ENCODE assay signal across 7 cellular contexts in the genomic region with DNA sequence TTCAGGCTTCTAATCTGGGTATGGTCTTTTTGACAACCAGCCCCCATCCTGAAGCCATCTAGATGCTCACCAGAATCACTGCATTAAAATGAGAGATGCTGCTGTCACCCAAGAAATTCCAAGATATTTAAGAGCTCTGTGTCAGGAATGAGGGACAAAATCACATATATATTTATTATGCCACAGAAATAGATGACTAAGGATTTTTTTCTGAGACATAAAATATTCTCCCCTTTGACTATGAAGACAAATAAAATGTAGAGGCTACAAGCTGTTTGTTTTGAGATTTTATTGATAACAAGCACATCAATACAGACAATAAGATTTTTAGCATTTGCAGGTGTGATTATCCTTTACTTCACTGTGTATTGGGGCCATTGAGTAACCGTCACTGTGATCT.
"Had no signal": no experiment of that assay in that cellular context is flagged by ENCODE, and none has a peak within 500 bp of the region (broad histone marks: within the 10 kb centered on the region; RNA-seq: fewer than 3 reads in every experiment).

No MANE protein-coding gene starts in this region.

- H3K4me3 ChIP-seq: K562 had no signal

- H3K4me3 Mint-ChIP-seq: IgD-negative memory B cell had no signal

- FAIRE-seq: HTR-8/SVneo, K562 had no signal

- DNase-seq: KBM-7, KG1 had no signal

- H3K4me1 Mint-ChIP-seq: IgD-negative memory B cell had no signal

- H3K36me3 Mint-ChIP-seq: IgD-negative memory B cell had no signal

- H3K4me2 ChIP-seq: KMS-11 had no signal

- H3K27ac Mint-ChIP-seq: IgD-negative memory B cell had no signal

- H3K27me3 Mint-ChIP-seq: IgD-negative memory B cell had no signal

- H3K27ac ChIP-seq: HL-60, KMS-11 had no signal

- H3K9ac ChIP-seq: KMS-11 had no signal

- ATAC-seq: K562 had no signal

- H3K9me3 Mint-ChIP-seq: IgD-negative memory B cell had no signal
